ENCODE assay signal across 28 cellular contexts in genomic region chr12:57584690-57585089, GRCh38. TPM values are rescaled to one million over a fixed set of nuclear protein-coding genes. Genes with fewer than 3 reads are reported as not detected.
"Had no signal": no experiment of that assay in that cellular context is flagged by ENCODE, and none has a peak within 500 bp of the region (broad histone marks: within the 10 kb centered on the region; RNA-seq: fewer than 3 reads in every experiment).

No MANE protein-coding gene starts in this region.

- FAIRE-seq: astrocyte had no signal

- H3K9me3 Mint-ChIP-seq: activated CD8-positive, alpha-beta T cell treated with anti-CD3 and anti-CD28 coated beads for 36 hours; activated T-cell treated with anti-CD3 and anti-CD28 coated beads, Interleukin-2, amount 50 U/mL, for 4 hours; activated T-helper 17 cell treated with anti-CD3 and anti-CD28 coated beads, Interleukin-2, amount 50 U/mL, for 72 hours; effector memory CD8-positive, alpha-beta T cell; natural killer cell treated with Interleukin-12 subunit alpha and Interleukin-12 subunit beta and Interleukin-15 and Interleukin-18, amount 100 ng/mL, for 72 hours had no signal

- H3K4me2 ChIP-seq: hepatocyte had no signal

- H3K36me3 ChIP-seq: brain microvascular endothelial cell, gastrocnemius medialis, left ventricle myocardium inferior, suprapubic skin, tibial artery had no signal

- H3K4me1 ChIP-seq: gastrocnemius medialis, left ventricle myocardium inferior, suprapubic skin, tibial artery had no signal

- H3K4me3 Mint-ChIP-seq: activated CD8-positive, alpha-beta T cell treated with anti-CD3 and anti-CD28 coated beads for 36 hours; activated T-cell treated with anti-CD3 and anti-CD28 coated beads, Interleukin-2, amount 50 U/mL, for 4 hours; activated T-helper 17 cell treated with anti-CD3 and anti-CD28 coated beads, Interleukin-2, amount 50 U/mL, for 72 hours; effector memory CD8-positive, alpha-beta T cell; natural killer cell treated with Interleukin-12 subunit alpha and Interleukin-12 subunit beta and Interleukin-15 and Interleukin-18, amount 100 ng/mL, for 72 hours had no signal

- H3K4me3 ChIP-seq: gastrocnemius medialis, hepatocyte, left ventricle myocardium inferior, lung, mucosa of descending colon, suprapubic skin, tibial artery had no signal

- H3K27ac ChIP-seq: brain microvascular endothelial cell, gastrocnemius medialis, hepatocyte, left ventricle myocardium inferior, suprapubic skin, tibial artery had no signal

- H3K79me2 ChIP-seq: hepatocyte had no signal

- H3K27ac Mint-ChIP-seq: activated CD8-positive, alpha-beta T cell treated with anti-CD3 and anti-CD28 coated beads for 36 hours; activated T-helper 17 cell treated with anti-CD3 and anti-CD28 coated beads, Interleukin-2, amount 50 U/mL, for 72 hours; natural killer cell treated with Interleukin-12 subunit alpha and Interleukin-12 subunit beta and Interleukin-15 and Interleukin-18, amount 100 ng/mL, for 72 hours had no signal

- H3K36me3 Mint-ChIP-seq: natural killer cell treated with Interleukin-12 subunit alpha and Interleukin-12 subunit beta and Interleukin-15 and Interleukin-18, amount 100 ng/mL, for 72 hours had no signal

- H3K27me3 Mint-ChIP-seq: activated CD8-positive, alpha-beta T cell treated with anti-CD3 and anti-CD28 coated beads for 36 hours had no signal

- ATAC-seq: activated CD4-positive, CD25-positive, alpha-beta regulatory T cell treated with anti-CD3 and anti-CD28 coated beads, Interleukin-2, amount 50 U/mL, for 24 hours; activated CD8-positive, alpha-beta T cell treated with anti-CD3 and anti-CD28 coated beads for 36 hours; activated T-cell treated with anti-CD3 and anti-CD28 coated beads, Interleukin-2, amount 50 U/mL, for 4 hours; activated T-helper 17 cell treated with anti-CD3 and anti-CD28 coated beads, Interleukin-2, amount 50 U/mL, for 72 hours; effector memory CD8-positive, alpha-beta T cell; gastrocnemius medialis; mucosa of descending colon; natural killer cell treated with Interleukin-12 subunit alpha and Interleukin-12 subunit beta and Interleukin-15 and Interleukin-18, amount 100 ng/mL, for 72 hours; right cardiac atrium had no signal

- H3K9me3 ChIP-seq: gastrocnemius medialis, left ventricle myocardium inferior, mucosa of descending colon, suprapubic skin, tibial artery had no signal

- DNase-seq: activated CD4-positive, alpha-beta T cell treated with anti-CD3 and anti-CD28 coated beads for 48 hours; activated CD8-positive, alpha-beta T cell treated with anti-CD3 and anti-CD28 coated beads for 36 hours; activated gamma-delta T cell treated with Interleukin-2 at 50 U/mL for 16 hours; activated naive CD4-positive, alpha-beta T cell treated with anti-CD3 and anti-CD28 coated beads, Interleukin-2, amount 50 U/mL, for 16 hours; activated T-cell treated with anti-CD3 and anti-CD28 coated beads, Interleukin-2, amount 50 U/mL, for 4 hours; amniotic stem cell; brain microvascular endothelial cell; cortex of kidney; effector memory CD8-positive, alpha-beta T cell; erythroblast; gastrocnemius medialis; islet precursor cell; left ventricle myocardium inferior; mucosa of descending colon; right cardiac atrium; stimulated activated CD4-positive, alpha-beta T cell treated with anti-CD3 and anti-CD28 coated beads, Interleukin-15, amount 100 ng/mL, for 24 hours; stimulated activated CD4-positive, alpha-beta T cell treated with anti-CD3 and anti-CD28 coated beads, Interleukin-2, amount 100 ng/mL, for 24 hours; stimulated activated naive CD4-positive, alpha-beta T cell; tibial artery had no signal

- H3K27me3 ChIP-seq: gastrocnemius medialis had no signal

- H2AFZ ChIP-seq: hepatocyte had no signal

RNA-seq across cellular contexts. Expression of gene KIF5A, which starts 34.8 kb away (rescaled TPM):
- total RNA-seq: mesenteric fat pad, myocyte had no signal
